Comparison of ENCODE assay signal across 13 cellular contexts in genomic region chr13:21025539-21025938, GRCh38. TPM values are rescaled to one million over a fixed set of nuclear protein-coding genes. Genes with fewer than 3 reads are reported as not detected.
DNase-seq lines count a peak whose midpoint lies in the region; ATAC-seq and TF ChIP-seq lines count a peak whose summit lies in the region.
"Had no signal": no experiment of that assay in that cellular context is flagged by ENCODE, and none has a peak within 500 bp of the region (broad histone marks: within the 10 kb centered on the region; RNA-seq: fewer than 3 reads in every experiment).

No MANE protein-coding gene starts in this region.

- H3K9me3 Mint-ChIP-seq in activated CD8-positive, alpha-beta memory T cell treated with anti-CD3 and anti-CD28 coated beads, Interleukin-2, amount 10 ng/mL, durations not matched to agents 7 days and 5 days (ENCODE audit: low read depth) = peaks cover 2% of the 10 kb centered on the region
- H3K9me3 Mint-ChIP-seq in WTC11 = peaks cover 4% of the 10 kb centered on the region; the same call in 1 of the 2 replicates

- no peak for TF ChIP-seq CTCF in WTC11 (IDR thresholded peaks at IDR 0.05)

- no peaks in the 10 kb centered on the region for H3K4me1 Mint-ChIP-seq in activated CD8-positive, alpha-beta memory T cell treated with anti-CD3 and anti-CD28 coated beads, Interleukin-2, amount 10 ng/mL, durations not matched to agents 7 days and 5 days
- H3K4me1 Mint-ChIP-seq in WTC11 = peaks cover 29% of the 10 kb centered on the region
- H3K4me1 Mint-ChIP-seq: CD4-positive, CD25-positive, alpha-beta regulatory T cell had no signal

- ATAC-seq in activated CD8-positive, alpha-beta memory T cell treated with anti-CD3 and anti-CD28 coated beads, Interleukin-2, amount 10 ng/mL, durations not matched to agents 7 days and 5 days = no peak
- ATAC-seq in WTC11 = no peak
- ATAC-seq: HCT116 had no signal

- POLR2A ChIA-PET in WTC11 (lab: Charles Lee) = no interaction called here

- CTCF ChIA-PET in activated CD8-positive, alpha-beta memory T cell treated with anti-CD3 and anti-CD28 coated beads, Interleukin-2, amount 10 ng/mL, durations not matched to agents 7 days and 5 days (lab: Charles Lee) = no interaction called here
- CTCF ChIA-PET in WTC11 (lab: Charles Lee) = no interaction called here

- DNase-seq in activated CD8-positive, alpha-beta memory T cell treated with anti-CD3 and anti-CD28 coated beads for 24 hours = peak; percentile 9
- no peak for DNase-seq in activated CD8-positive, alpha-beta memory T cell treated with anti-CD3 and anti-CD28 coated beads, Interleukin-2, amount 10 ng/mL, durations not matched to agents 7 days and 5 days
- DNase-seq in WTC11 (ENCODE audit: low spot score) (no peak), islet precursor cell (peak; percentile 27), activated gamma-delta T cell treated with Interleukin-2 at 50 U/mL for 16 hours (no peak), LoVo (ENCODE audit: low spot score) (no peak), hippocampal formation (lab: John Stamatoyannopoulos, UW) (no peak)
- DNase-seq: ACHN; Calu3; CD4-positive, CD25-positive, alpha-beta regulatory T cell; DMS 273 treated with DMSO at 0.1 percent for 48 hours; GM23248 had no signal

- H3K36me3 Mint-ChIP-seq in activated CD8-positive, alpha-beta memory T cell treated with anti-CD3 and anti-CD28 coated beads, Interleukin-2, amount 10 ng/mL, durations not matched to agents 7 days and 5 days = no peaks in the 10 kb centered on the region
- H3K36me3 Mint-ChIP-seq in WTC11 = peaks cover 5% of the 10 kb centered on the region
- H3K36me3 Mint-ChIP-seq: CD4-positive, CD25-positive, alpha-beta regulatory T cell had no signal

- no peak overlapping the region for H3K4me3 Mint-ChIP-seq in activated CD8-positive, alpha-beta memory T cell treated with anti-CD3 and anti-CD28 coated beads, Interleukin-2, amount 10 ng/mL, durations not matched to agents 7 days and 5 days
- no peak overlapping the region for H3K4me3 Mint-ChIP-seq in WTC11
- H3K4me3 Mint-ChIP-seq: CD4-positive, CD25-positive, alpha-beta regulatory T cell had no signal

- H3K27me3 Mint-ChIP-seq in activated CD8-positive, alpha-beta memory T cell treated with anti-CD3 and anti-CD28 coated beads, Interleukin-2, amount 10 ng/mL, durations not matched to agents 7 days and 5 days = peaks cover 5% of the 10 kb centered on the region
- no peaks in the 10 kb centered on the region for H3K27me3 Mint-ChIP-seq in WTC11 (ENCODE audit: low read depth)

- H3K27ac Mint-ChIP-seq in activated CD8-positive, alpha-beta memory T cell treated with anti-CD3 and anti-CD28 coated beads, Interleukin-2, amount 10 ng/mL, durations not matched to agents 7 days and 5 days = no peak overlapping the region
- peak overlapping the region; percentile 46; the same call in 1 of the 2 replicates for H3K27ac Mint-ChIP-seq in WTC11
- H3K27ac Mint-ChIP-seq: CD4-positive, CD25-positive, alpha-beta regulatory T cell had no signal

TF ChIP-seq in WTC11, 78 proteins besides CTCF, POLR2A, EP300 and RAD21:
- TF ChIP-seq ZNF512 (CRISPR knock-in tag; IDR thresholded peaks at IDR 0.05; ENCODE audit: borderline replicate concordance) (no peak), E2F1 (CRISPR knock-in tag; IDR thresholded peaks at IDR 0.05) (no peak), MAX (CRISPR knock-in tag; IDR thresholded peaks at IDR 0.05) (no peak), CDX4 (CRISPR knock-in tag; IDR thresholded peaks at IDR 0.05; ENCODE audit: borderline replicate concordance) (no peak), ZNF532 (CRISPR knock-in tag; IDR thresholded peaks at IDR 0.05; ENCODE audit: borderline replicate concordance) (no peak), ELF4 (CRISPR knock-in tag; IDR thresholded peaks at IDR 0.05; ENCODE audit: low read depth) (no peak), SMAD4 (CRISPR knock-in tag; IDR thresholded peaks at IDR 0.05) (no peak), CREM (CRISPR knock-in tag; IDR thresholded peaks at IDR 0.05) (no peak), SP1 (CRISPR knock-in tag; conservative IDR thresholded peaks at IDR 0.05) (no peak), IRF2 (CRISPR knock-in tag; IDR thresholded peaks at IDR 0.05; ENCODE audit: borderline replicate concordance, low read depth) (no peak)

RNA-seq across cellular contexts. Expression of gene LATS2, which starts 35.8 kb away (rescaled TPM):
- 1 to 10 TPM; 2.8 to 4.7 TPM for total RNA-seq in activated CD8-positive, alpha-beta memory T cell treated with anti-CD3 and anti-CD28 coated beads, Interleukin-2, amount 10 ng/mL, durations not matched to agents 7 days and 5 days
- total RNA-seq in WTC11 (2021) = 27.5 to 31.2 TPM (median 28.9 TPM) in 3 replicates

Comparison
In these comparisons a context has a peak if more than half of its experiments do, and no peak if none do; other contexts are left out.
1. DNase-seq: peak in activated CD8-positive, alpha-beta memory T cell treated with anti-CD3 and anti-CD28 coated beads for 24 hours (single experiment) and islet precursor cell (single experiment); none in activated CD8-positive, alpha-beta memory T cell treated with anti-CD3 and anti-CD28 coated beads, Interleukin-2, amount 10 ng/mL, durations not matched to agents 7 days and 5 days (single experiment), WTC11 (single experiment), activated gamma-delta T cell treated with Interleukin-2 at 50 U/mL for 16 hours (single experiment), LoVo (single experiment) and hippocampal formation (0 of 2).